ENCODE assay signal across 1 cellular context in the genomic region with DNA sequence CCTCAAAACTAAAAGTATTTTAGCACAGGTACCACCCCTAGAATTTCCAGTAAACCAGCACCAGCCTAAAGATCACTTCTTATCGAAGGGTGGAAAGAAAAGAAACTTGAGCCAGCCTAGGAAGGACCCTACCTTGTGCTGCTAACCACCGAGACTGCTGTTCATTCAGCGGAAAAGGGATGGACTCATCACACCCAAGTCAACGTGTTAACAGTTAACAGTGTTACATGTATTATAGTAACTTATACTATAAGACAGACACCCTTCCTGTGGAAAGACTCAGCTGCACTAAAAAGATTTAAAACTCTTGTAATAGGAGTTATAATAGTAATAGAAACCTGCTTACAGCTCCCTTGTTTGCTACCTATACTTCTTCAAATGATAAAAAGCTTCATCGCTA.
TF ChIP-seq lines count a peak whose summit lies in the region.

No MANE protein-coding gene starts in this region.

TF ChIP-seq in GM12878, 131 proteins besides CTCF, POLR2A, EP300 and RAD21:
- TF ChIP-seq GABPA (IDR thresholded peaks at IDR 0.05; ENCODE audit: low read depth) (no peak), WRNIP1 (IDR thresholded peaks at IDR 0.05; ENCODE audit: borderline replicate concordance, low read depth, low read length) (no peak), ATF7 (IDR thresholded peaks at IDR 0.05; ENCODE audit: low read depth) (no peak), EGR1 (IDR thresholded peaks at IDR 0.05; ENCODE audit: borderline replicate concordance in 1 of 2, low read depth in 2 of 2, low read length in 2 of 2) (no peak), CBX5 (IDR thresholded peaks at IDR 0.05; ENCODE audit: low read depth) (no peak), STAT3 (IDR thresholded peaks at IDR 0.05; ENCODE audit: low read depth, low read length) (no peak), ZZZ3 (IDR thresholded peaks at IDR 0.05; ENCODE audit: control insufficient read depth, insufficient read length, low read depth) (no peak), IRF4 (IDR thresholded peaks at IDR 0.05; ENCODE audit: low read depth, low read length) (no peak), HDAC6 (IDR thresholded peaks at IDR 0.05; ENCODE audit: unreplicated experiment) (no peak), JUND (IDR thresholded peaks at IDR 0.05; ENCODE audit: low read depth, low read length) (no peak), TAF1 (IDR thresholded peaks at IDR 0.05; ENCODE audit: borderline replicate concordance, low read depth, low read length) (no peak), JUNB (IDR thresholded peaks at IDR 0.05) (no peak)
- TF ChIP-seq, protein P1, sequence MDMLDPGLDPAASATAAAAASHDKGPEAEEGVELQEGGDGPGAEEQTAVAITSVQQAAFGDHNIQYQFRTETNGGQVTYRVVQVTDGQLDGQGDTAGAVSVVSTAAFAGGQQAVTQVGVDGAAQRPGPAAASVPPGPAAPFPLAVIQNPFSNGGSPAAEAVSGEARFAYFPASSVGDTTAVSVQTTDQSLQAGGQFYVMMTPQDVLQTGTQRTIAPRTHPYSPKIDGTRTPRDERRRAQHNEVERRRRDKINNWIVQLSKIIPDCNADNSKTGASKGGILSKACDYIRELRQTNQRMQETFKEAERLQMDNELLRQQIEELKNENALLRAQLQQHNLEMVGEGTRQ (IDR thresholded peaks at IDR 0.05; ENCODE audit: borderline replicate concordance, low read depth, low read length) = no peak
- TF ChIP-seq, protein P2, sequence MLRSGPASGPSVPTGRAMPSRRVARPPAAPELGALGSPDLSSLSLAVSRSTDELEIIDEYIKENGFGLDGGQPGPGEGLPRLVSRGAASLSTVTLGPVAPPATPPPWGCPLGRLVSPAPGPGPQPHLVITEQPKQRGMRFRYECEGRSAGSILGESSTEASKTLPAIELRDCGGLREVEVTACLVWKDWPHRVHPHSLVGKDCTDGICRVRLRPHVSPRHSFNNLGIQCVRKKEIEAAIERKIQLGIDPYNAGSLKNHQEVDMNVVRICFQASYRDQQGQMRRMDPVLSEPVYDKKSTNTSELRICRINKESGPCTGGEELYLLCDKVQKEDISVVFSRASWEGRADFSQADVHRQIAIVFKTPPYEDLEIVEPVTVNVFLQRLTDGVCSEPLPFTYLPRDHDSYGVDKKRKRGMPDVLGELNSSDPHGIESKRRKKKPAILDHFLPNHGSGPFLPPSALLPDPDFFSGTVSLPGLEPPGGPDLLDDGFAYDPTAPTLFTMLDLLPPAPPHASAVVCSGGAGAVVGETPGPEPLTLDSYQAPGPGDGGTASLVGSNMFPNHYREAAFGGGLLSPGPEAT (IDR thresholded peaks at IDR 0.05; ENCODE audit: low read depth) = no peak
- TF ChIP-seq, protein P3, sequence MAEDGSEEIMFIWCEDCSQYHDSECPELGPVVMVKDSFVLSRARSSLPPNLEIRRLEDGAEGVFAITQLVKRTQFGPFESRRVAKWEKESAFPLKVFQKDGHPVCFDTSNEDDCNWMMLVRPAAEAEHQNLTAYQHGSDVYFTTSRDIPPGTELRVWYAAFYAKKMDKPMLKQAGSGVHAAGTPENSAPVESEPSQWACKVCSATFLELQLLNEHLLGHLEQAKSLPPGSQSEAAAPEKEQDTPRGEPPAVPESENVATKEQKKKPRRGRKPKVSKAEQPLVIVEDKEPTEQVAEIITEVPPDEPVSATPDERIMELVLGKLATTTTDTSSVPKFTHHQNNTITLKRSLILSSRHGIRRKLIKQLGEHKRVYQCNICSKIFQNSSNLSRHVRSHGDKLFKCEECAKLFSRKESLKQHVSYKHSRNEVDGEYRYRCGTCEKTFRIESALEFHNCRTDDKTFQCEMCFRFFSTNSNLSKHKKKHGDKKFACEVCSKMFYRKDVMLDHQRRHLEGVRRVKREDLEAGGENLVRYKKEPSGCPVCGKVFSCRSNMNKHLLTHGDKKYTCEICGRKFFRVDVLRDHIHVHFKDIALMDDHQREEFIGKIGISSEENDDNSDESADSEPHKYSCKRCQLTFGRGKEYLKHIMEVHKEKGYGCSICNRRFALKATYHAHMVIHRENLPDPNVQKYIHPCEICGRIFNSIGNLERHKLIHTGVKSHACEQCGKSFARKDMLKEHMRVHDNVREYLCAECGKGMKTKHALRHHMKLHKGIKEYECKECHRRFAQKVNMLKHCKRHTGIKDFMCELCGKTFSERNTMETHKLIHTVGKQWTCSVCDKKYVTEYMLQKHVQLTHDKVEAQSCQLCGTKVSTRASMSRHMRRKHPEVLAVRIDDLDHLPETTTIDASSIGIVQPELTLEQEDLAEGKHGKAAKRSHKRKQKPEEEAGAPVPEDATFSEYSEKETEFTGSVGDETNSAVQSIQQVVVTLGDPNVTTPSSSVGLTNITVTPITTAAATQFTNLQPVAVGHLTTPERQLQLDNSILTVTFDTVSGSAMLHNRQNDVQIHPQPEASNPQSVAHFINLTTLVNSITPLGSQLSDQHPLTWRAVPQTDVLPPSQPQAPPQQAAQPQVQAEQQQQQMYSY (CRISPR knock-in tag; IDR thresholded peaks at IDR 0.05) = no peak
